8 cellular contexts compared by ENCODE assay signal in the genomic region with DNA sequence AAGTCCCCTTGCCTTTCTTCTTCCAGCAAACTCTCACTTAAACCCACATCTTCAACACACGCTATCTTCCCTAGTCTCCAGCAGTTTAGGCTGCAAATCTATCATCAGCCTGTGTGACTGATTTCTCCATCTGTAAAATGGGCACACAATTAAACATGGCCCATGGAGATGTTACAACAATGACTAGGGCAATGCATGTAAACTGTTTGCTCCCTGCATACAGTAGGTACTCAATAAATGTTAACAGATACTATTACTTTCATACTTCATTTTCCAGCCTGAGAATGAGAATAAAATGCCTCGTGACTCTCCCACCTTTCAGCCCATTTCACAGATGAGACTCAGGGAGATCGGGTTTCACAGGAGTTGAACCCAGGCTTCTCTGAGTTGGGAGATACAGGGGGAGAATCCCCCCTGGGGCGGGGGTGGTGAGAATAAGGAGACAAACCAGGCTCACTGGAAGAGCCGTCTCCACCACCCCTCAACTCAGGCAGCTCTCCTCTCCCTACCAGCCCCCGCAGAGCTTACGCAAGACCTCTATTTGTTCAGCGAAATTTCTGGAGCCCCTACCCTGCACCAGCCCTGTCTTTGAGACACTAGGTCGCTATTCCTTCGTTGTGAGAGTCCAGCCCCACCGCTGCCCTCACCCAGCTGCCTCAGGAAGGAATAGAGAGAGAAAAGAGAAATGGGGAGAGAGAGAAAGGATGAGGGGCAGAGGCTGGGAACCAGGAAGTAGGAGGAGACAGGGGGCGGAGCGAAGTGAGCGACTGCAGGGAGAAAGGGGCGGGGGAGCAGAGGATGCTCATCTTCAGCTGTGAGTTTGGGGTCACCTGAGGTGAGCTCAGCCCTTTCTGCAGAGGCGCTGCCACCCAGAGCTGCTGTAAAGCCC. TPM values are rescaled to one million over a fixed set of nuclear protein-coding genes. Genes with fewer than 3 reads are reported as not detected.
DNase-seq lines count a peak whose midpoint lies in the region; ATAC-seq and FAIRE-seq lines count a peak whose summit lies in the region.

No MANE protein-coding gene starts in this region.

- no peak overlapping the region for H3K23ac ChIP-seq in mesendoderm (ENCODE audit: low read length)

- peak overlapping the region; percentile 46 for H3K18ac ChIP-seq in mesendoderm (ENCODE audit: low read length)

- peak overlapping the region; percentile 53 for H3K9ac ChIP-seq in mesendoderm (ENCODE audit: low read length)

- peak; percentile 17 for DNase-seq in NCI-H748 (lab: John Stamatoyannopoulos, UW; ENCODE audit: unreplicated experiment)
- DNase-seq in NCI-H748 treated with DMSO at 0.1 percent for 48 hours (lab: John Stamatoyannopoulos, UW): no peak
- peak; percentile 73 for DNase-seq in UCSD-AML1 (lab: John Stamatoyannopoulos, UW; ENCODE audit: unreplicated experiment)
- peak; percentile 21 for DNase-seq in brain pericyte (ENCODE audit: low read depth, low spot score)
- DNase-seq in mesendoderm: peak; percentile 79
- DNase-seq in stimulated activated CD8-positive, alpha-beta memory T cell treated with anti-CD3 and anti-CD28 coated beads, Interleukin-7, amount 100 ng/mL, for 48 hours (ENCODE audit: extremely low read depth in 1 of 2, low read depth in 1 of 2): peak; percentile 26 to 63
- DNase-seq in urothelium cell line (ENCODE audit: low spot score): no peak

- FAIRE-seq in urothelium cell line (lab: Jason Lieb, UNC): no peak

- no CpG with 5 or more reads among the region's 16 CpGs for WGBS in mesendoderm (ENCODE audit: extremely low coverage, insufficient coverage, low lambda C conversion rate)

- H3K27ac ChIP-seq in mesendoderm (ENCODE audit: low read depth, low read length): peak overlapping the region; percentile 44

- no peak overlapping the region for H3K4me3 ChIP-seq in mesendoderm (ENCODE audit: low read length)

- no peaks in the 10 kb centered on the region for H3K36me3 ChIP-seq in mesendoderm (ENCODE audit: control insufficient read depth, insufficient read depth, low read length)

- H3K27me3 ChIP-seq in mesendoderm (ENCODE audit: insufficient read depth, low read length, poor library complexity): no peaks in the 10 kb centered on the region

- no peaks in the 10 kb centered on the region for H3K79me1 ChIP-seq in mesendoderm (ENCODE audit: low read length)

- H4K8ac ChIP-seq in mesendoderm (ENCODE audit: low read depth, low read length): no peak overlapping the region

- H3K4me1 ChIP-seq in mesendoderm (ENCODE audit: control insufficient read depth, low read depth, low read length): peaks cover 3% of the 10 kb centered on the region

- ATAC-seq in HG02678 (IDR thresholded peaks at IDR 0.05; ENCODE audit: unreplicated experiment): no peak

- peak overlapping the region; percentile 1 for H2AK5ac ChIP-seq in mesendoderm (ENCODE audit: low read length)

- H3K4me2 ChIP-seq in mesendoderm (ENCODE audit: low read length): peak overlapping the region; percentile 33

- H2BK5ac ChIP-seq in mesendoderm (ENCODE audit: low read length): peak overlapping the region; percentile 48

- H3K56ac ChIP-seq in mesendoderm (ENCODE audit: low read length): peak overlapping the region; percentile 77

- peak overlapping the region; percentile 49 for H3K4ac ChIP-seq in mesendoderm (ENCODE audit: low read depth, low read length)

- no peaks in the 10 kb centered on the region for H3K79me2 ChIP-seq in mesendoderm (ENCODE audit: control insufficient read depth, insufficient read depth, low read length)

- no peak overlapping the region for H4K5ac ChIP-seq in mesendoderm (ENCODE audit: low read length)

- H2BK120ac ChIP-seq in mesendoderm (ENCODE audit: low read depth, low read length): no peak overlapping the region

- no peak overlapping the region for H2BK15ac ChIP-seq in mesendoderm (replicated peaks; ENCODE audit: low read depth)

RNA-seq across cellular contexts. Expression of a gene that starts 42.1 kb away (rescaled TPM):
- polyA plus RNA-seq in mesendoderm (2013, experiment 1 of 2): 0.13 TPM
- 0.22 TPM for polyA plus RNA-seq in mesendoderm (2013, experiment 2 of 2)

RNA-seq across cellular contexts. Expression of a gene that starts 50.6 kb away (rescaled TPM):
- 10.9 TPM for polyA plus RNA-seq in mesendoderm (2013, experiment 1 of 2)
- 11.4 TPM for polyA plus RNA-seq in mesendoderm (2013, experiment 2 of 2)

Comparison
In these comparisons a context has a peak if more than half of its experiments do, and no peak if none do; other contexts are left out.
1. DNase-seq: peak in NCI-H748 (single experiment), UCSD-AML1 (single experiment), brain pericyte (single experiment), mesendoderm (single experiment) and stimulated activated CD8-positive, alpha-beta memory T cell treated with anti-CD3 and anti-CD28 coated beads, Interleukin-7, amount 100 ng/mL, for 48 hours (2 of 2); none in NCI-H748 treated with DMSO at 0.1 percent for 48 hours (single experiment) and urothelium cell line (single experiment).